In the genomic region with DNA sequence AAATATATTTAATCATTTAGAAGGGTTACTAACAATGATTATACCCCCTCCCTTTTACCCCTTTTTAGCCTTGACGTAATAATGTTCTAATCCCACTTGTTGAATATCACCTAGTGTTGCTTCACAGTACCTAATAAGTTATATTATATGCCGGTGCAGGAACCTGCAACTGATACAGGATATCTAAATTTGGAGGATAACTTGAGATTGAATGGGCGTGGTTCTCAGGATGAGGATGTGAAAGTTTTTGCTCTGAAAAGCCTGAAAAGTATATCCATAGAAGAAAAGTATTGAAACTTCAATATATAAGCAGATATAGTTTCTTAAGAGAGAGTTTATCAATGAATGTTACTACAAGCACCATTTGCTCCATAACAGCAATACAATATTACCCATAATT, we compare ENCODE assay signal across 21 cellular contexts.
DNase-seq lines count a peak whose midpoint lies in the region; ATAC-seq, FAIRE-seq and TF ChIP-seq lines count a peak whose summit lies in the region.
"Had no signal": no experiment of that assay in that cellular context is flagged by ENCODE, and none has a peak within 500 bp of the region (broad histone marks: within the 10 kb centered on the region; RNA-seq: fewer than 3 reads in every experiment).

No MANE protein-coding gene starts in this region.

- H3K4me3 ChIP-seq in GM12864 (ENCODE audit: low read depth, low read length): no peak overlapping the region
- H3K4me3 ChIP-seq: spleen had no signal

- TF ChIP-seq CTCF in GM12864 (IDR thresholded peaks at IDR 0.05; ENCODE audit: low read depth, low read length, missing control alignments) (no peak), GM20000 (IDR thresholded peaks at IDR 0.05; ENCODE audit: extremely low read depth, missing control alignments) (no peak)

- ATAC-seq in GM21825 (IDR thresholded peaks at IDR 0.05; ENCODE audit: unreplicated experiment) (peak; percentile 75), HG03558 (IDR thresholded peaks at IDR 0.05; ENCODE audit: extremely low read depth, unreplicated experiment) (peak; percentile 63), HG02981 (IDR thresholded peaks at IDR 0.05; ENCODE audit: unreplicated experiment) (no peak), HG03097 (IDR thresholded peaks at IDR 0.05; ENCODE audit: low FRiP score, unreplicated experiment) (no peak)
- ATAC-seq: T-cell had no signal

- FAIRE-seq in GM19239 (lab: Jason Lieb, UNC): no peak
- FAIRE-seq: G401.6, HTR-8/SVneo had no signal

- peak; percentile 19 for DNase-seq in GM12864 (ENCODE audit: low read depth)
- peak; percentile 0 for DNase-seq in GM19239 (ENCODE audit: insufficient read length, low spot score)
- no peak for DNase-seq in NCI-H2029 treated with DMSO at 0.1 percent for 48 hours (lab: John Stamatoyannopoulos, UW)
- no peak for DNase-seq in GM20000 (ENCODE audit: low spot score)
- DNase-seq: activated CD4-positive, alpha-beta memory T cell treated with anti-CD3 and anti-CD28 coated beads, Interleukin-2, amount 10 ng/mL, durations not matched to agents 7 days and 5 days; activated naive CD4-positive, alpha-beta T cell treated with Interleukin-2 at 50 U/mL for 16 hours; amygdala; C1 segment of cervical spinal cord; GOT3; NCI-H1105; NCI-H69; OCI-M1; SHP77 treated with DMSO at 0.1 percent for 48 hours; spleen; T-cell had no signal

Comparison
In these comparisons a context has a peak if more than half of its experiments do, and no peak if none do; other contexts are left out.
1. DNase-seq: peak in GM12864 (single experiment) and GM19239 (single experiment); none in NCI-H2029 treated with DMSO at 0.1 percent for 48 hours (single experiment) and GM20000 (single experiment).
2. ATAC-seq: peak in GM21825 (single experiment) and HG03558 (single experiment); none in HG02981 (single experiment) and HG03097 (single experiment).